ENCODE assay signal across 11 cellular contexts in the genomic region with DNA sequence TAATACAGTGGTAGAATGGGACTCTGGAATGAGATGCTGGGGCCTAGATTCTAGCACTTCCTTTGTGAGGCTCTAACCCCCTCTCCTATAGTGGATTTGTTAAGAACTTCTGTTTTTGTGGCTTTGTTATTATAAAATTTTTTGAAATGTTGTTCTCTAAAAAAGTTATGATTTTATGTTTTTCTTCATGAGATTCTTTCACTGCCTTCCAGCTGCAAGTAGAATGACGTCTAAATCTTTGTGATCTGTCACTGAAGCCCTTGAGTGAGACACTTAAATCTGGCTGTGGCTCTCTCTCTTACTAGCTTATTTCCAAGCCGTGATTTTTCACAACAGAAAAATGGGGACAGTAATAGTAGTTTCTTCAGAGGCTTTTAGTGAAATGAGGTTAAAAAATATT. TPM values are rescaled to one million over a fixed set of nuclear protein-coding genes. Genes with fewer than 3 reads are reported as not detected.
DNase-seq lines count a peak whose midpoint lies in the region; ATAC-seq and TF ChIP-seq lines count a peak whose summit lies in the region.
"Had no signal": no experiment of that assay in that cellular context is flagged by ENCODE, and none has a peak within 500 bp of the region (broad histone marks: within the 10 kb centered on the region; RNA-seq: fewer than 3 reads in every experiment).

No MANE protein-coding gene starts in this region.

- no peak for DNase-seq in HL-60 (ENCODE audit: low read depth in 1 of 2, low spot score in 1 of 2)
- no peak for DNase-seq in activated T-helper 2 cell treated with anti-CD3 and anti-CD28 coated beads, Interferon-gamma antibody, Interleukin-2, Interleukin-4, amounts not matched to agents 10 μg/mL and 5 μg/mL and 100 μg/mL, durations not matched to agents 14 hours and 24 hours and 36 hours (ENCODE audit: low spot score)
- DNase-seq in SK-N-DZ (ENCODE audit: low spot score): no peak
- DNase-seq in NCI-H2227 (lab: John Stamatoyannopoulos, UW; ENCODE audit: unreplicated experiment): no peak
- DNase-seq: NCI-H2171 treated with DMSO at 0.1 percent for 48 hours, SHP77 had no signal

- H3K4me3 ChIP-seq in BLaER1 treated with 17β-estradiol and CSF1 and Interleukin-3, amounts not matched to agents 10 nM and 100 nM: peak overlapping the region; percentile 24 to 76 (median 62); a peak in 19 of 20 replicates
- H3K4me3 ChIP-seq in HL-60 (replicated peaks; ENCODE audit: insufficient read depth, low read length): peak overlapping the region; percentile 57
- H3K4me3 ChIP-seq in mucosa of stomach (ENCODE audit: low read length): no peak overlapping the region

- peak overlapping the region; percentile 97 for H3K27ac Mint-ChIP-seq in activated T-helper 2 cell treated with anti-CD3 and anti-CD28 coated beads, Interferon-gamma antibody, Interleukin-2, Interleukin-4, amounts not matched to agents 10 μg/mL and 5 μg/mL and 100 μg/mL, durations not matched to agents 14 hours and 24 hours and 36 hours

- H3K4me2 ChIP-seq in BLaER1 treated with 17β-estradiol and CSF1 and Interleukin-3, amounts not matched to agents 10 nM and 100 nM: peak overlapping the region; percentile 80 to 98 (median 94)

- H3K27ac ChIP-seq in BLaER1 treated with 17β-estradiol and CSF1 and Interleukin-3, amounts not matched to agents 10 nM and 100 nM: peak overlapping the region; percentile 28 to 99 (median 97); a peak in 20 of 22 replicates
- peak overlapping the region; percentile 99 for H3K27ac ChIP-seq in HL-60 (replicated peaks)
- H3K27ac ChIP-seq: gastroesophageal sphincter had no signal

- no peak for TF ChIP-seq CTCF in HL-60 (IDR thresholded peaks at IDR 0.05; ENCODE audit: insufficient read depth, low read length)

- intact Hi-C loops in activated T-helper 2 cell treated with anti-CD3 and anti-CD28 coated beads, Interferon-gamma antibody, Interleukin-2, Interleukin-4, amounts not matched to agents 10 μg/mL and 5 μg/mL and 100 μg/mL, durations not matched to agents 14 hours and 24 hours and 36 hours (cut with micrococcal nuclease): loop anchor here (2.0 to 10.0 kb wide), 4 partner anchors 100 to 1003 kb away; a partner anchor contains a TSS

- peak overlapping the region; percentile 36 to 95 (median 88); a peak in 21 of 22 replicates for H3K9ac ChIP-seq in BLaER1 treated with 17β-estradiol and CSF1 and Interleukin-3, amounts not matched to agents 10 nM and 100 nM
- H3K9ac ChIP-seq in mucosa of stomach (ENCODE audit: low read length): peak overlapping the region; percentile 23

- H3K27me3 ChIP-seq in BLaER1 treated with 17β-estradiol and CSF1 and Interleukin-3, amounts not matched to agents 10 nM and 100 nM: no peaks in the 10 kb centered on the region
- H3K27me3 ChIP-seq in HL-60 (ENCODE audit: insufficient read depth, poor library complexity, severe bottlenecking): no peaks in the 10 kb centered on the region
- H3K27me3 ChIP-seq in mucosa of stomach (ENCODE audit: control insufficient read depth, insufficient read depth, low read length): no peaks in the 10 kb centered on the region
- H3K27me3 ChIP-seq: gastroesophageal sphincter had no signal

- peaks cover 0 to 46% (median 31%) of the 10 kb centered on the region in 11 experiments; a peak in 18 of 22 replicates for H4K20me1 ChIP-seq in BLaER1 treated with 17β-estradiol and CSF1 and Interleukin-3, amounts not matched to agents 10 nM and 100 nM

- H3K36me3 Mint-ChIP-seq in activated T-helper 2 cell treated with anti-CD3 and anti-CD28 coated beads, Interferon-gamma antibody, Interleukin-2, Interleukin-4, amounts not matched to agents 10 μg/mL and 5 μg/mL and 100 μg/mL, durations not matched to agents 14 hours and 24 hours and 36 hours (ENCODE audit: low read depth): peaks cover 37% of the 10 kb centered on the region

- no peaks in the 10 kb centered on the region for H3K27me3 Mint-ChIP-seq in activated T-helper 2 cell treated with anti-CD3 and anti-CD28 coated beads, Interferon-gamma antibody, Interleukin-2, Interleukin-4, amounts not matched to agents 10 μg/mL and 5 μg/mL and 100 μg/mL, durations not matched to agents 14 hours and 24 hours and 36 hours (ENCODE audit: low read depth)

- H3K4me1 Mint-ChIP-seq in activated T-helper 2 cell treated with anti-CD3 and anti-CD28 coated beads, Interferon-gamma antibody, Interleukin-2, Interleukin-4, amounts not matched to agents 10 μg/mL and 5 μg/mL and 100 μg/mL, durations not matched to agents 14 hours and 24 hours and 36 hours (ENCODE audit: low read depth): peaks cover 68% of the 10 kb centered on the region

- H3K9me3 ChIP-seq in BLaER1 treated with 17β-estradiol and CSF1 and Interleukin-3, amounts not matched to agents 10 nM and 100 nM (replicated peaks in 1 of 11): no peaks in the 10 kb centered on the region
- no peaks in the 10 kb centered on the region for H3K9me3 ChIP-seq in mucosa of stomach (ENCODE audit: control insufficient read depth, low read length)
- H3K9me3 ChIP-seq: gastroesophageal sphincter had no signal

- H3K9me3 Mint-ChIP-seq in activated T-helper 2 cell treated with anti-CD3 and anti-CD28 coated beads, Interferon-gamma antibody, Interleukin-2, Interleukin-4, amounts not matched to agents 10 μg/mL and 5 μg/mL and 100 μg/mL, durations not matched to agents 14 hours and 24 hours and 36 hours: no peaks in the 10 kb centered on the region

- H3K4me3 Mint-ChIP-seq in activated T-helper 2 cell treated with anti-CD3 and anti-CD28 coated beads, Interferon-gamma antibody, Interleukin-2, Interleukin-4, amounts not matched to agents 10 μg/mL and 5 μg/mL and 100 μg/mL, durations not matched to agents 14 hours and 24 hours and 36 hours (ENCODE audit: low read depth): peak overlapping the region; percentile 92

- ATAC-seq in HG03175 (IDR thresholded peaks at IDR 0.05; ENCODE audit: unreplicated experiment): no peak
- ATAC-seq in HG03280 (IDR thresholded peaks at IDR 0.05; ENCODE audit: unreplicated experiment): no peak
- ATAC-seq: gastroesophageal sphincter had no signal

- H3K4me1 ChIP-seq in BLaER1 treated with 17β-estradiol and CSF1 and Interleukin-3, amounts not matched to agents 10 nM and 100 nM: peaks cover 67 to 88% (median 74%) of the 10 kb centered on the region in 10 experiments
- H3K4me1 ChIP-seq in mucosa of stomach (ENCODE audit: control insufficient read depth, insufficient read depth, low read length): peaks cover 19% of the 10 kb centered on the region

- peaks cover 8 to 19% (median 16%) of the 10 kb centered on the region in 11 experiments for H3K36me3 ChIP-seq in BLaER1 treated with 17β-estradiol and CSF1 and Interleukin-3, amounts not matched to agents 10 nM and 100 nM
- no peaks in the 10 kb centered on the region for H3K36me3 ChIP-seq in mucosa of stomach (ENCODE audit: control insufficient read depth, insufficient read depth, low read length)

RNA-seq across cellular contexts. Expression of a gene that starts 1.6 kb away (rescaled TPM):
- 43.5 and 44.1 TPM in 2 replicates for total RNA-seq in activated T-helper 2 cell treated with anti-CD3 and anti-CD28 coated beads, Interferon-gamma antibody, Interleukin-2, Interleukin-4, amounts not matched to agents 10 μg/mL and 5 μg/mL and 100 μg/mL, durations not matched to agents 14 hours and 24 hours and 36 hours
- polyA plus RNA-seq in SK-N-DZ (2014; cell fraction: cytosol; rRNA removed): 0.23 TPM in 1 of 2 replicates, not detected in the other
- 0.65 TPM in 1 of 2 replicates, not detected in the other for polyA plus RNA-seq in SK-N-DZ (2014; cell fraction: nucleus; rRNA removed)
